ENCODE assay signal across 8 cellular contexts in genomic region chr4:153154010-153154975, GRCh38. TPM values are rescaled to one million over a fixed set of nuclear protein-coding genes. Genes with fewer than 3 reads are reported as not detected.
A peak's percentile ranks its signal among the peaks of the same experiment; 100 is the strongest.
DNase-seq lines count a peak whose midpoint lies in the region; ATAC-seq and TF ChIP-seq lines count a peak whose summit lies in the region.

No MANE protein-coding gene starts in this region.

- H3K4me1 Mint-ChIP-seq in Calu3 (ENCODE audit: low read depth, unreplicated experiment) (peaks cover 23% of the 10 kb centered on the region), T-cell (peaks cover 25 to 47% (median 31%) of the 10 kb centered on the region in 3 donors)

- no peak for TF ChIP-seq CTCF in Calu3 (IDR thresholded peaks at IDR 0.05; ENCODE audit: unreplicated experiment)

- no peaks in the 10 kb centered on the region for H3K36me3 ChIP-seq in KOPT-K1 (ENCODE audit: insufficient read depth, low read length)

- intact Hi-C loops in Calu3 (cut with micrococcal nuclease; ENCODE audit: unreplicated experiment), result no loop called here

- CTCF ChIA-PET in Calu3 (lab: Charles Lee) (no interaction called here), T-cell (lab: Charles Lee) (interaction anchor here (0.5 to 0.8 kb wide), 4 partner anchors 69 to 220 kb away, joined by 3 to 5 read pairs (median 4); no protein-coding TSS in a partner anchor)

- peak overlapping the region; percentile 66 for H3K27ac ChIP-seq in KOPT-K1 (ENCODE audit: low read depth, low read length, poor library complexity, severe bottlenecking)

- H3K27ac Mint-ChIP-seq in Calu3 (ENCODE audit: unreplicated experiment) (peak overlapping the region; percentile 73), T-cell (peak overlapping the region; percentile 83 to 86)

- POLR2A ChIA-PET in T-cell (lab: Charles Lee), result no interaction called here

- ATAC-seq in T-cell (replicated peaks in 1 of 4) (peak in 1 of 4 experiments; percentile 5), GM21825 (IDR thresholded peaks at IDR 0.05; ENCODE audit: unreplicated experiment) (no peak)

- H3K4me3 Mint-ChIP-seq in Calu3 (ENCODE audit: low read depth, unreplicated experiment), result peak overlapping the region; percentile 87
- H3K4me3 Mint-ChIP-seq in T-cell, result peak overlapping the region; percentile 85 to 94 (median 92)

- H3K9me3 Mint-ChIP-seq in Calu3 (ENCODE audit: low read depth, unreplicated experiment), result no peaks in the 10 kb centered on the region
- no peaks in the 10 kb centered on the region for H3K9me3 Mint-ChIP-seq in T-cell

- H3K27me3 Mint-ChIP-seq in Calu3 (ENCODE audit: unreplicated experiment) (no peaks in the 10 kb centered on the region), T-cell (no peaks in the 10 kb centered on the region)

- no peaks in the 10 kb centered on the region for H3K9me3 ChIP-seq in KOPT-K1 (ENCODE audit: insufficient read depth, low read length, poor library complexity, severe bottlenecking)

- TSS peak; percentile 61 for BruUV-seq in Calu3 (replicated peaks; lab: Mats Ljungman, UMichigan)

- H3K36me3 Mint-ChIP-seq in Calu3 (ENCODE audit: insufficient read depth, unreplicated experiment) (peaks cover 25% of the 10 kb centered on the region), T-cell (no peaks in the 10 kb centered on the region)

- DNase-seq in Calu3, result peak; percentile 34
- DNase-seq in T-cell, result peak in 5 of 34 experiments; percentile 14 to 21 (median 16)
- DNase-seq in fibroblast of peridontal ligament (ENCODE audit: extremely low read depth), result peak; percentile 38
- peak; percentile 51 for DNase-seq in renal cortical epithelial cell (ENCODE audit: low read depth)
- DNase-seq in AG08395 (ENCODE audit: low spot score), result no peak
- no peak for DNase-seq in NCI-H774 (lab: John Stamatoyannopoulos, UW)

RNA-seq across cellular contexts. Expression of gene TRIM2, which starts 50.0 kb away (rescaled TPM):
- total RNA-seq in Calu3 (2022), result 35.5 and 49.6 TPM in 2 replicates
- total RNA-seq in T-cell, result 1 to 10 TPM; 3.5 to 8.4 (median 4.4) TPM
- 110 and 181 TPM in 2 replicates for total RNA-seq in renal cortical epithelial cell

Comparison
In these comparisons a context has a peak if more than half of its experiments do, and no peak if none do; other contexts are left out.
1. DNase-seq: peak in Calu3 (single experiment), fibroblast of peridontal ligament (single experiment) and renal cortical epithelial cell (single experiment); none in AG08395 (single experiment) and NCI-H774 (single experiment).